Comparison of ENCODE assay signal across 14 cellular contexts in genomic region chr9:114224247-114224610, GRCh38.
DNase-seq lines count a peak whose midpoint lies in the region; ATAC-seq, FAIRE-seq and TF ChIP-seq lines count a peak whose summit lies in the region.
"Had no signal": no experiment of that assay in that cellular context is flagged by ENCODE, and none has a peak within 500 bp of the region (broad histone marks: within the 10 kb centered on the region; RNA-seq: fewer than 3 reads in every experiment).

No MANE protein-coding gene starts in this region.

- POLR2A ChIA-PET in CD4-positive, alpha-beta T cell (lab: Charles Lee): no interaction called here

- H2AFZ ChIP-seq in astrocyte (ENCODE audit: low read depth, low read length): no peak overlapping the region

- no peak for TF ChIP-seq CTCF in astrocyte (IDR thresholded peaks at IDR 0.05; ENCODE audit: insufficient read depth, low read depth, low read length)
- no peak for TF ChIP-seq CTCF in CD4-positive, alpha-beta T cell (IDR thresholded peaks at IDR 0.05)

- H3K4me1 Mint-ChIP-seq in astrocyte (ENCODE audit: low read depth, unreplicated experiment): peaks cover 33% of the 10 kb centered on the region
- no peaks in the 10 kb centered on the region for H3K4me1 Mint-ChIP-seq in CD4-positive, alpha-beta T cell (ENCODE audit: low read depth)
- H3K4me1 Mint-ChIP-seq: CD4-positive, CD25-positive, alpha-beta regulatory T cell; T-cell had no signal

- intact Hi-C loops in CD4-positive, alpha-beta T cell (cut with DNase I, micrococcal nuclease): loop anchor here in 1 of 2 experiments (5.0 kb wide), 1 partner anchor 552 kb away; no protein-coding TSS in a partner anchor

- H3K4me3 ChIP-seq in astrocyte (ENCODE audit: insufficient read depth, low read depth, low read length): no peak overlapping the region
- H3K4me3 ChIP-seq: transverse colon had no signal

- DNase-seq in AG20443 (ENCODE audit: low spot score) (peak; percentile 34), LHCN-M2 (ENCODE audit: low read depth) (peak; percentile 87), astrocyte (ENCODE audit: low read depth) (peak; percentile 64), iPS-NIHi7 (ENCODE audit: extremely low spot score) (peak; percentile 47), SHP77 treated with DMSO at 0.1 percent for 48 hours (lab: John Stamatoyannopoulos, UW) (no peak), superior temporal gyrus (ENCODE audit: extremely low spot score) (no peak), NCI-H187 (lab: John Stamatoyannopoulos, UW) (no peak)
- DNase-seq in CD4-positive, alpha-beta T cell: no peak
- DNase-seq: CD4-positive, CD25-positive, alpha-beta regulatory T cell; hippocampal formation; NCI-H1436; nephron progenitor cell; T-cell; transverse colon had no signal

- no peaks in the 10 kb centered on the region for H3K9me3 ChIP-seq in astrocyte (ENCODE audit: insufficient read depth, low read depth, low read length)
- no peaks in the 10 kb centered on the region for H3K9me3 ChIP-seq in CD4-positive, alpha-beta T cell (ENCODE audit: control insufficient read depth, low read length)
- H3K9me3 ChIP-seq: transverse colon had no signal

- H3K27ac ChIP-seq in astrocyte (ENCODE audit: low read depth, low read length): peak overlapping the region; percentile 70
- no peak overlapping the region for H3K27ac ChIP-seq in CD4-positive, alpha-beta T cell (ENCODE audit: low read depth, low read length)
- H3K27ac ChIP-seq: transverse colon had no signal

- no peaks in the 10 kb centered on the region for H3K9me3 Mint-ChIP-seq in astrocyte (ENCODE audit: unreplicated experiment)
- H3K9me3 Mint-ChIP-seq in CD4-positive, alpha-beta T cell: no peaks in the 10 kb centered on the region
- H3K9me3 Mint-ChIP-seq: CD4-positive, CD25-positive, alpha-beta regulatory T cell; nephron progenitor cell; T-cell had no signal

- H3K79me2 ChIP-seq in astrocyte (ENCODE audit: insufficient read depth, low read length): no peaks in the 10 kb centered on the region

- peaks cover 51% of the 10 kb centered on the region for H3K4me1 ChIP-seq in astrocyte (ENCODE audit: insufficient read depth, low read length)

- FAIRE-seq in astrocyte (lab: Jason Lieb, UNC): peak; percentile 13

- CTCF ChIA-PET in CD4-positive, alpha-beta T cell (lab: Charles Lee): no interaction called here

- no peaks in the 10 kb centered on the region for H3K36me3 ChIP-seq in astrocyte (ENCODE audit: insufficient read depth, low read length)
- H3K36me3 ChIP-seq: transverse colon had no signal

- no peak overlapping the region for H3K4me3 Mint-ChIP-seq in astrocyte (ENCODE audit: unreplicated experiment)
- no peak overlapping the region for H3K4me3 Mint-ChIP-seq in CD4-positive, alpha-beta T cell
- H3K4me3 Mint-ChIP-seq: CD4-positive, CD25-positive, alpha-beta regulatory T cell; nephron progenitor cell; T-cell had no signal

- no peaks in the 10 kb centered on the region for H4K20me1 ChIP-seq in astrocyte (ENCODE audit: insufficient read depth, low read length)

- H3K36me3 Mint-ChIP-seq in astrocyte (ENCODE audit: low read depth, unreplicated experiment): peaks cover 8% of the 10 kb centered on the region
- no peaks in the 10 kb centered on the region for H3K36me3 Mint-ChIP-seq in CD4-positive, alpha-beta T cell (ENCODE audit: low read depth)
- H3K36me3 Mint-ChIP-seq: CD4-positive, CD25-positive, alpha-beta regulatory T cell; T-cell had no signal

- no peaks in the 10 kb centered on the region for H3K27me3 ChIP-seq in astrocyte (ENCODE audit: insufficient read depth, low read length)
- H3K27me3 ChIP-seq in CD4-positive, alpha-beta T cell (ENCODE audit: control insufficient read depth, insufficient read depth, low read length): no peaks in the 10 kb centered on the region
- H3K27me3 ChIP-seq: transverse colon had no signal

- H3K27me3 Mint-ChIP-seq in astrocyte (ENCODE audit: low read depth, unreplicated experiment): no peaks in the 10 kb centered on the region
- H3K27me3 Mint-ChIP-seq in CD4-positive, alpha-beta T cell: no peaks in the 10 kb centered on the region
- H3K27me3 Mint-ChIP-seq: CD4-positive, CD25-positive, alpha-beta regulatory T cell had no signal

- no peak for ATAC-seq in CD4-positive, alpha-beta T cell (ENCODE audit: poor library complexity)
- ATAC-seq: T-cell had no signal

- peak overlapping the region; percentile 81 for H3K4me2 ChIP-seq in astrocyte (ENCODE audit: low read length)

- H3K27ac Mint-ChIP-seq in astrocyte (ENCODE audit: unreplicated experiment): peak overlapping the region; percentile 41
- no peak overlapping the region for H3K27ac Mint-ChIP-seq in CD4-positive, alpha-beta T cell
- H3K27ac Mint-ChIP-seq: CD4-positive, CD25-positive, alpha-beta regulatory T cell; nephron progenitor cell; T-cell had no signal

- H3K9ac ChIP-seq in astrocyte (ENCODE audit: low read length): peak overlapping the region; percentile 30

Comparison
In these comparisons a context has a peak if more than half of its experiments do, and no peak if none do; other contexts are left out.
1. DNase-seq: peak in AG20443 (single experiment), LHCN-M2 (single experiment), astrocyte (single experiment) and iPS-NIHi7 (single experiment); none in CD4-positive, alpha-beta T cell (0 of 10), SHP77 treated with DMSO at 0.1 percent for 48 hours (single experiment), superior temporal gyrus (single experiment) and NCI-H187 (0 of 2).